ENCODE assay signal across 18 cellular contexts in genomic region chr2:71859211-71859847, GRCh38.
DNase-seq lines count a peak whose midpoint lies in the region; ATAC-seq, FAIRE-seq and TF ChIP-seq lines count a peak whose summit lies in the region.
"Had no signal": no experiment of that assay in that cellular context is flagged by ENCODE, and none has a peak within 500 bp of the region (broad histone marks: within the 10 kb centered on the region; RNA-seq: fewer than 3 reads in every experiment).

No MANE protein-coding gene starts in this region.

- no peak for TF ChIP-seq EP300 in K562 (IDR thresholded peaks at IDR 0.05; ENCODE audit: low read length)

- BruUV-seq in IMR-90 (replicated peaks; lab: Mats Ljungman, UMichigan) (no TSS peak), K562 (replicated peaks; lab: Mats Ljungman, UMichigan) (no TSS peak)

- no peak overlapping the region for H3K56ac ChIP-seq in IMR-90 (ENCODE audit: extremely low read depth, insufficient read depth, low read length)

- H3K4me2 ChIP-seq in IMR-90 (ENCODE audit: low read depth, low read length) = no peak overlapping the region
- no peak overlapping the region for H3K4me2 ChIP-seq in K562 (ENCODE audit: insufficient read depth, low read length)

- H2BK15ac ChIP-seq in IMR-90 (ENCODE audit: low read depth, low read length) = no peak overlapping the region

- CTCF ChIA-PET in IMR-90 (lab: Yijun Ruan, JAX) (no interaction called here), K562 (lab: Yijun Ruan, JAX; ENCODE audit: low intra/inter-chr PET ratio) (no interaction called here)

- no peak overlapping the region for H2BK5ac ChIP-seq in IMR-90 (ENCODE audit: low read depth, low read length, poor library complexity, severe bottlenecking)

- H4K5ac ChIP-seq in IMR-90 (ENCODE audit: low read depth, low read length) = no peak overlapping the region

- H4K20me1 ChIP-seq in IMR-90 (ENCODE audit: insufficient read depth, low read length) (no peaks in the 10 kb centered on the region), K562 (replicated peaks; ENCODE audit: control insufficient read depth, insufficient read depth, low read length) (no peaks in the 10 kb centered on the region; the same call in 1 of the 2 replicates)

- no peak overlapping the region for H3K14ac ChIP-seq in IMR-90 (replicated peaks; ENCODE audit: low read depth, low read length)

- no peak for ATAC-seq in IMR-90 (ENCODE audit: low read depth)
- no peak for ATAC-seq in K562

- H3K27ac ChIP-seq in IMR-90 (ENCODE audit: insufficient read depth, low read length) = no peak overlapping the region
- H3K27ac ChIP-seq in K562 (ENCODE audit: extremely low read depth, low read depth, low read length) = no peak overlapping the region
- H3K27ac ChIP-seq: C4-2B, GM23248 had no signal

- FAIRE-seq in K562 (lab: Jason Lieb, UNC) (no peak), urothelium cell line (lab: Jason Lieb, UNC) (peak; percentile 30)
- FAIRE-seq: A204.1, D721Med, G401.6, GM12891, GM19239 had no signal

- no peak for DNase-seq in IMR-90
- DNase-seq in MV-4-11 (lab: John Stamatoyannopoulos, UW) = peak; percentile 17
- DNase-seq in K562 (ENCODE audit: extremely low read depth in 1 of 4, low spot score in 3 of 4) = no peak
- no peak for DNase-seq in urothelium cell line (ENCODE audit: low spot score)
- no peak for DNase-seq in hepatic stellate cell (ENCODE audit: low spot score)
- no peak for DNase-seq in globus pallidus (ENCODE audit: low spot score)
- DNase-seq in activated CD4-positive, CD25-positive, alpha-beta regulatory T cell (lab: John Stamatoyannopoulos, UW) = no peak
- DNase-seq: AML-193; Caco-2; CD4-positive, alpha-beta T cell; GM23248 had no signal

- H3K9me1 ChIP-seq in IMR-90 (ENCODE audit: insufficient read depth, low read length) (no peaks in the 10 kb centered on the region), K562 (ENCODE audit: control insufficient read depth, insufficient read depth, low read length) (no peaks in the 10 kb centered on the region)

- no peak overlapping the region for H2AFZ ChIP-seq in IMR-90 (replicated peaks; ENCODE audit: low read length, poor library complexity)
- H2AFZ ChIP-seq in K562 (ENCODE audit: low read depth, low read length) = no peak overlapping the region
- H2AFZ ChIP-seq: GM23248 had no signal

- H2BK120ac ChIP-seq in IMR-90 (ENCODE audit: low read depth, low read length) = no peak overlapping the region

- no peak overlapping the region for H2AK9ac ChIP-seq in IMR-90 (replicated peaks; ENCODE audit: low read depth, low read length, poor library complexity)

- WGBS in IMR-90 (ENCODE audit: extremely low coverage in 2 of 2, insufficient read length in 1 of 2), 2 experiments = no CpG with 5 or more reads among the region's 7 CpGs
- 0% methylated on average over 7 of the region's 7 CpGs for WGBS in K562 (ENCODE audit: insufficient coverage, low coverage, missing lambda C conversion rate)

- H3K23ac ChIP-seq in IMR-90 (ENCODE audit: low read depth, low read length) = no peak overlapping the region

- no peak overlapping the region for H2BK20ac ChIP-seq in IMR-90 (ENCODE audit: low read depth, low read length)

- H3K4me1 ChIP-seq in IMR-90 (ENCODE audit: control insufficient read depth, insufficient read depth, low read length) (no peaks in the 10 kb centered on the region), K562 (replicated peaks in 1 of 2; ENCODE audit: control insufficient read depth in 2 of 2, insufficient read depth in 2 of 2, low read length in 2 of 2) (no peaks in the 10 kb centered on the region)
- H3K4me1 ChIP-seq: Caco-2, HAP-1 had no signal

- H3K9me3 ChIP-seq in IMR-90 (ENCODE audit: control insufficient read depth, insufficient read depth, low read length) (peaks cover 2% of the 10 kb centered on the region), K562 (replicated peaks; ENCODE audit: control insufficient read depth, insufficient read depth, low read depth, low read length) (no peaks in the 10 kb centered on the region)
- H3K9me3 ChIP-seq: HAP-1 had no signal

- no peak overlapping the region for H4K8ac ChIP-seq in IMR-90 (ENCODE audit: low read depth in 2 of 2, low read length in 2 of 2)

- H3K9ac ChIP-seq in IMR-90 (ENCODE audit: low read depth, low read length) = no peak overlapping the region
- H3K9ac ChIP-seq in K562 (ENCODE audit: insufficient read depth in 1 of 2, low read depth in 2 of 2, low read length in 2 of 2) = no peak overlapping the region
- H3K9ac ChIP-seq: GM23248 had no signal

- TF ChIP-seq CTCF in IMR-90 (conservative IDR thresholded peaks at IDR 0.05; ENCODE audit: low read depth, low read length) = no peak
- no peak for TF ChIP-seq CTCF in K562 (IDR thresholded peaks at IDR 0.05 in 2 of 3, conservative IDR thresholded peaks at IDR 0.05 in 1 of 3; ENCODE audit: insufficient read depth in 2 of 3, low read depth in 1 of 3, low read length in 3 of 3)

- no peak for TF ChIP-seq POLR2A in IMR-90 (IDR thresholded peaks at IDR 0.05; ENCODE audit: low read depth, low read length)
- no peak for TF ChIP-seq POLR2A in K562 (conservative IDR thresholded peaks at IDR 0.05)

- dilution Hi-C loops in IMR-90 (cut with HindIII; ENCODE audit: low sequenced_read_pairs, unreplicated experiment) = no loop called here

- H3K36me3 ChIP-seq in IMR-90 (ENCODE audit: control insufficient read depth, insufficient read depth, low read length) (no peaks in the 10 kb centered on the region), K562 (ENCODE audit: control insufficient read depth, insufficient read depth, low read length) (no peaks in the 10 kb centered on the region)
- H3K36me3 ChIP-seq: HAP-1 had no signal

- no peaks in the 10 kb centered on the region for H3K79me2 ChIP-seq in K562 (ENCODE audit: control insufficient read depth, insufficient read depth, low read length)

- in situ Hi-C loops in IMR-90 (cut with MboI; ENCODE audit: low sequenced_read_pairs) = no loop called here
- in situ Hi-C loops in K562 (cut with MboI) = no loop called here

- POLR2A ChIA-PET in IMR-90 (lab: Charles Lee; ENCODE audit: unreplicated experiment) (no interaction called here), K562 (lab: Yijun Ruan, JAX) (no interaction called here)

- H3K4me3 ChIP-seq in IMR-90 (ENCODE audit: insufficient read depth, low read depth, low read length) (no peak overlapping the region), K562 (no peak overlapping the region)
- H3K4me3 ChIP-seq: GM23248, HAP-1 had no signal

- TF ChIP-seq RAD21 in IMR-90 (IDR thresholded peaks at IDR 0.05; ENCODE audit: low read length) = no peak
- TF ChIP-seq RAD21 in K562 (CRISPR knock-in tag; conservative IDR thresholded peaks at IDR 0.05 in 1 of 2, IDR thresholded peaks at IDR 0.05 in 1 of 2) = no peak

- H3K18ac ChIP-seq in IMR-90 (ENCODE audit: low read depth, low read length) = no peak overlapping the region

- H3K79me1 ChIP-seq in IMR-90 (ENCODE audit: low read depth in 1 of 2, low read length in 2 of 2) = no peaks in the 10 kb centered on the region

- intact Hi-C loops in IMR-90 (cut with micrococcal nuclease) = no loop called here
- intact Hi-C loops in K562 (cut with micrococcal nuclease) = no loop called here

- no peak overlapping the region for H3K4ac ChIP-seq in IMR-90 (ENCODE audit: low read depth, low read length)

- H3K27me3 ChIP-seq in IMR-90 (ENCODE audit: control insufficient read depth, insufficient read depth, low read length) (peaks cover 27% of the 10 kb centered on the region), K562 (ENCODE audit: control insufficient read depth in 2 of 2, insufficient read depth in 2 of 2, low read length in 2 of 2) (peaks cover 0 to 36% of the 10 kb centered on the region in 2 experiments; a peak in 4 of 5 replicates)

- no peak overlapping the region for H4K91ac ChIP-seq in IMR-90 (ENCODE audit: insufficient read depth, low read depth, low read length)

- H2AK5ac ChIP-seq in IMR-90 (ENCODE audit: low read depth, low read length) = no peak overlapping the region

TF ChIP-seq in IMR-90, 13 proteins besides CTCF, POLR2A, EP300 and RAD21:
- TF ChIP-seq CEBPB (IDR thresholded peaks at IDR 0.05; ENCODE audit: low read depth, low read length) (peak; percentile 39; the same call in 1 of the 2 replicates), NFE2L2 (IDR thresholded peaks at IDR 0.05; ENCODE audit: low read depth, low read length) (no peak), MXI1 (IDR thresholded peaks at IDR 0.05; ENCODE audit: borderline replicate concordance, low read depth, low read length) (no peak), MAFK (IDR thresholded peaks at IDR 0.05; ENCODE audit: low read depth, low read length) (no peak), MAZ (IDR thresholded peaks at IDR 0.05; ENCODE audit: borderline replicate concordance, low read depth, low read length) (no peak), RFX5 (IDR thresholded peaks at IDR 0.05; ENCODE audit: low read depth, low read length) (no peak), SMC3 (IDR thresholded peaks at IDR 0.05; ENCODE audit: low read depth, low read length) (no peak)

TF ChIP-seq in K562, 482 proteins besides CTCF, POLR2A, EP300 and RAD21:
- TF ChIP-seq SIRT6 (IDR thresholded peaks at IDR 0.05; ENCODE audit: low read depth, low read length) (no peak), CEBPG (CRISPR knock-in tag; IDR thresholded peaks at IDR 0.05) (no peak), CEBPG (tag; conservative IDR thresholded peaks at IDR 0.05 in 1 of 2, IDR thresholded peaks at IDR 0.05 in 1 of 2) (peak in 1 of 2 experiments; percentile 37; a peak in 1 of 4 replicates), CEBPB (tag; IDR thresholded peaks at IDR 0.05) (peak; percentile 77)
